ENCODE assay signal across 8 cellular contexts in genomic region chr5:173055722-173055982, GRCh38. TPM values are rescaled to one million over a fixed set of nuclear protein-coding genes. Genes with fewer than 3 reads are reported as not detected.
DNase-seq lines count a peak whose midpoint lies in the region; ATAC-seq and TF ChIP-seq lines count a peak whose summit lies in the region.

No MANE protein-coding gene starts in this region.

- H3K36me3 ChIP-seq in CD4-positive, CD25-positive, alpha-beta regulatory T cell (ENCODE audit: control insufficient read depth, insufficient read depth, low read length), result peaks cover 5% of the 10 kb centered on the region
- H3K36me3 ChIP-seq in HAP-1 (replicated peaks) (no peaks in the 10 kb centered on the region), thymus (ENCODE audit: control insufficient read depth, insufficient read depth) (peaks cover 3% of the 10 kb centered on the region)

- H3K4me3 ChIP-seq in CD4-positive, CD25-positive, alpha-beta regulatory T cell (ENCODE audit: low read depth, low read length), result peak overlapping the region; percentile 89
- H3K4me3 ChIP-seq in HAP-1 (peak overlapping the region; percentile 69), iPS-18c (ENCODE audit: insufficient read depth, low read depth, low read length) (peak overlapping the region; percentile 94), thymus (ENCODE audit: low read length) (peak overlapping the region; percentile 100)

- H3K4me1 ChIP-seq in CD4-positive, CD25-positive, alpha-beta regulatory T cell (ENCODE audit: control insufficient read depth, insufficient read depth, low read length, poor library complexity, severe bottlenecking), result peaks cover 31% of the 10 kb centered on the region
- H3K4me1 ChIP-seq in HAP-1 (no peaks in the 10 kb centered on the region), thymus (ENCODE audit: control insufficient read depth, insufficient read depth, low read length) (no peaks in the 10 kb centered on the region)

- no peak for TF ChIP-seq CTCF in GM13977 (IDR thresholded peaks at IDR 0.05; ENCODE audit: extremely low read depth, insufficient read depth, missing control alignments)

- in situ Hi-C loops in HAP-1 (cut with MboI; ENCODE audit: low sequenced_read_pairs) (loop anchor here (5.0 kb wide), 1 partner anchor 73 kb away; the partner anchor contains the start of gene ATP6V0E1), GM13977 (cut with MboI; ENCODE audit: low pct_unique_long_range_greater_than_20kb, low sequenced_read_pairs, unreplicated experiment) (no loop called here)

- peaks cover 18 to 56% (median 24%) of the 10 kb centered on the region in 4 donors for H3K4me1 Mint-ChIP-seq in CD4-positive, CD25-positive, alpha-beta regulatory T cell

- WGBS in thymus, result 1% methylated on average over 11 of the region's 11 CpGs

- peak overlapping the region; percentile 98 for H3K27ac ChIP-seq in CD4-positive, CD25-positive, alpha-beta regulatory T cell (ENCODE audit: insufficient read depth, low read length, poor library complexity, severe bottlenecking)
- H3K27ac ChIP-seq in thymus (ENCODE audit: low read depth), result peak overlapping the region; percentile 46

- peaks cover 7% of the 10 kb centered on the region for H3K36me3 Mint-ChIP-seq in CD4-positive, CD25-positive, alpha-beta regulatory T cell

- H3K27me3 ChIP-seq in CD4-positive, CD25-positive, alpha-beta regulatory T cell (ENCODE audit: control insufficient read depth, insufficient read depth, low read length), result peaks cover 2% of the 10 kb centered on the region
- H3K27me3 ChIP-seq in HAP-1 (ENCODE audit: low read depth) (no peaks in the 10 kb centered on the region; the same call in 1 of the 2 replicates), thymus (ENCODE audit: control insufficient read depth, insufficient read depth) (no peaks in the 10 kb centered on the region)

- H3K27ac Mint-ChIP-seq in CD4-positive, CD25-positive, alpha-beta regulatory T cell, result peak overlapping the region; percentile 97 to 98 (median 97)

- H3K9me3 ChIP-seq in CD4-positive, CD25-positive, alpha-beta regulatory T cell (ENCODE audit: control insufficient read depth in 2 of 2, low read length in 2 of 2), result no peaks in the 10 kb centered on the region
- H3K9me3 ChIP-seq in HAP-1, result no peaks in the 10 kb centered on the region
- no peaks in the 10 kb centered on the region for H3K9me3 ChIP-seq in iPS-18c (ENCODE audit: control insufficient read depth, insufficient read depth, low read length)
- H3K9me3 ChIP-seq in thymus (ENCODE audit: control insufficient read depth), result no peaks in the 10 kb centered on the region

- no peak for ATAC-seq in CD4-positive, CD25-positive, alpha-beta regulatory T cell (ENCODE audit: low read depth in 2 of 2)

- DNase-seq in CD4-positive, CD25-positive, alpha-beta regulatory T cell, result no peak
- DNase-seq in HAP-1 (ENCODE audit: low spot score in 2 of 2) (no peak), GM13977 (ENCODE audit: low spot score) (no peak)
- DNase-seq in activated CD4-positive, alpha-beta T cell treated with anti-CD3 and anti-CD28 coated beads, Interleukin-2, amount 50 U/mL, for 1 hour, result peak; percentile 7
- DNase-seq in stimulated activated CD4-positive, alpha-beta T cell treated with anti-CD3 and anti-CD28 coated beads, Interleukin-4, amount 100 ng/mL, for 4 hours, result no peak
- no peak for DNase-seq in stimulated activated CD4-positive, alpha-beta T cell treated with anti-CD3 and anti-CD28 coated beads, Interleukin-2, amount 100 ng/mL, for 24 hours

- peaks cover 10% of the 10 kb centered on the region for H3K27me3 Mint-ChIP-seq in CD4-positive, CD25-positive, alpha-beta regulatory T cell

- peak overlapping the region; percentile 89 to 96 (median 92) for H3K4me3 Mint-ChIP-seq in CD4-positive, CD25-positive, alpha-beta regulatory T cell

- H3K9me3 Mint-ChIP-seq in CD4-positive, CD25-positive, alpha-beta regulatory T cell, result no peaks in the 10 kb centered on the region

RNA-seq across cellular contexts. Expression of gene CREBRF, which starts 0.5 kb away (rescaled TPM):
- total RNA-seq in CD4-positive, CD25-positive, alpha-beta regulatory T cell, result 126 TPM
- polyA plus RNA-seq in CD4-positive, CD25-positive, alpha-beta regulatory T cell, result 10 to 100 TPM; 59.5 to 69.2 (median 65.1) TPM
- 12.8 TPM for polyA plus RNA-seq in thymus
